In the genomic region with DNA sequence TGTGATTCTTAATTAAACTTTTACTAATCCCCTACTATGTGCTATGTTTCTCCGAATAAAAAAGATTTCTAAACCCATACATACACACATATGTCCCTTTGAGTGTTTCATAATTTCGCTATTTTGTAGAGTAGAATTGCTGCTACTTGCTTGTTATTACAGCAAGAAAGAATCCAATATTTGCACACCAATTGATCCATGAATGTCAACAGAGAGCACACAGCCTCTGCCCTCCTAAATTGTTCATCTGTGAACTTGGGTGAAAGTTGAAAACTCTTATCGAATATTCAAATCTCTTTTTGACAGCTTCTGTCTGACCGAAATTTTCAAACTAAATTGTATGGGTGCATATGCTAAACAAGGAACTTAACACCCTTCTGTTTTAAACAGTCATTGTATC, we compare ENCODE assay signal across 23 cellular contexts.
A peak's percentile ranks its signal among the peaks of the same experiment; 100 is the strongest.
DNase-seq lines count a peak whose midpoint lies in the region; ATAC-seq, FAIRE-seq and TF ChIP-seq lines count a peak whose summit lies in the region.
"Had no signal": no experiment of that assay in that cellular context is flagged by ENCODE, and none has a peak within 500 bp of the region (broad histone marks: within the 10 kb centered on the region; RNA-seq: fewer than 3 reads in every experiment).

No MANE protein-coding gene starts in this region.

- ATAC-seq in HG03439 (IDR thresholded peaks at IDR 0.05; ENCODE audit: unreplicated experiment) (no peak), GM21619 (IDR thresholded peaks at IDR 0.05; ENCODE audit: unreplicated experiment) (no peak)
- ATAC-seq: A549, GM23338, HCT116 had no signal

- DNase-seq in NCI-H748 (lab: John Stamatoyannopoulos, UW; ENCODE audit: unreplicated experiment) (peak; percentile 4), NCI-H748 treated with DMSO at 0.1 percent for 48 hours (lab: John Stamatoyannopoulos, UW) (no peak), caudate nucleus (lab: John Stamatoyannopoulos, UW) (no peak), RCC 7860 (ENCODE audit: low spot score) (no peak)
- DNase-seq: 8988T; ACHN; AML-193; BE2C; CD4-positive, alpha-beta T cell; CD8-positive, alpha-beta memory T cell; DMS 273 treated with DMSO at 0.1 percent for 48 hours; DND-41; H9 had no signal

- 38% methylated on average over 4 of the region's 4 CpGs for WGBS in liver

- no peak for FAIRE-seq in RCC 7860 (lab: Jason Lieb, UNC)
- FAIRE-seq: A549, D721Med, G401.6, GM19239 had no signal

- no peak overlapping the region for H3K9ac ChIP-seq in liver (ENCODE audit: low read depth in 1 of 2, low read length in 2 of 2)
- H3K9ac ChIP-seq: BLaER1 treated with 17β-estradiol and CSF1 and Interleukin-3, amounts not matched to agents 10 nM and 100 nM had no signal

- H3K27ac ChIP-seq in caudate nucleus (ENCODE audit: low read depth, low read length) (peak overlapping the region; percentile 74), liver (ENCODE audit: low read depth in 1 of 2, low read length in 2 of 2) (no peak overlapping the region)
- H3K27ac ChIP-seq: A549; BLaER1 treated with 17β-estradiol and CSF1 and Interleukin-3, amounts not matched to agents 10 nM and 100 nM had no signal

- H3K27me3 ChIP-seq in liver (ENCODE audit: control insufficient read depth in 4 of 4, insufficient read depth in 4 of 4, low read length in 3 of 4), result no peaks in the 10 kb centered on the region
- H3K27me3 ChIP-seq: BE2C; BLaER1 treated with 17β-estradiol and CSF1 and Interleukin-3, amounts not matched to agents 10 nM and 100 nM had no signal

- peaks cover 4 to 25% (median 20%) of the 10 kb centered on the region in 4 donors for H3K4me1 ChIP-seq in liver (ENCODE audit: control insufficient read depth in 4 of 4, insufficient read depth in 4 of 4, low read length in 3 of 4)
- H3K4me1 ChIP-seq: BE2C; BLaER1 treated with 17β-estradiol and CSF1 and Interleukin-3, amounts not matched to agents 10 nM and 100 nM had no signal

- H3K9me3 ChIP-seq in liver (ENCODE audit: control insufficient read depth in 4 of 4, low read length in 3 of 4), result no peaks in the 10 kb centered on the region
- H3K9me3 ChIP-seq: A549, BE2C had no signal

- no peak for TF ChIP-seq CTCF in liver (IDR thresholded peaks at IDR 0.05; ENCODE audit: low read depth, low read length, missing input control)

- no peak overlapping the region for H3K4me3 ChIP-seq in liver (ENCODE audit: low read depth in 1 of 3, low read length in 3 of 3)
- H3K4me3 ChIP-seq: A549; BLaER1 treated with 17β-estradiol and CSF1 and Interleukin-3, amounts not matched to agents 10 nM and 100 nM; GM23338 had no signal

- TF ChIP-seq RAD21 in liver (IDR thresholded peaks at IDR 0.05), result peak; percentile 21 to 25

- no peaks in the 10 kb centered on the region for H3K36me3 ChIP-seq in liver (ENCODE audit: control insufficient read depth in 4 of 4, insufficient read depth in 3 of 4, low read depth in 1 of 4, low read length in 3 of 4)
- H3K36me3 ChIP-seq: BE2C; BLaER1 treated with 17β-estradiol and CSF1 and Interleukin-3, amounts not matched to agents 10 nM and 100 nM had no signal

TF ChIP-seq in liver, 16 proteins besides CTCF, POLR2A, EP300 and RAD21:
- TF ChIP-seq GABPA (IDR thresholded peaks at IDR 0.05 in 1 of 2, conservative IDR thresholded peaks at IDR 0.05 in 1 of 2) (no peak), FOXA2 (IDR thresholded peaks at IDR 0.05) (peak; percentile 91), EGR1 (IDR thresholded peaks at IDR 0.05; ENCODE audit: low read depth in 2 of 2) (no peak), YY1 (IDR thresholded peaks at IDR 0.05) (peak; percentile 31), HNF4G (IDR thresholded peaks at IDR 0.05) (no peak), HNF4A (conservative IDR thresholded peaks at IDR 0.05) (peak; percentile 66 to 71), RXRA (IDR thresholded peaks at IDR 0.05) (peak; percentile 67 to 72), FOXA1 (IDR thresholded peaks at IDR 0.05) (peak; percentile 53), SP1 (IDR thresholded peaks at IDR 0.05) (peak; percentile 71), TAF1 (conservative IDR thresholded peaks at IDR 0.05) (no peak), JUND (IDR thresholded peaks at IDR 0.05) (peak; percentile 16 to 37), NR2F2 (IDR thresholded peaks at IDR 0.05) (no peak)
- TF ChIP-seq, protein P1, sequence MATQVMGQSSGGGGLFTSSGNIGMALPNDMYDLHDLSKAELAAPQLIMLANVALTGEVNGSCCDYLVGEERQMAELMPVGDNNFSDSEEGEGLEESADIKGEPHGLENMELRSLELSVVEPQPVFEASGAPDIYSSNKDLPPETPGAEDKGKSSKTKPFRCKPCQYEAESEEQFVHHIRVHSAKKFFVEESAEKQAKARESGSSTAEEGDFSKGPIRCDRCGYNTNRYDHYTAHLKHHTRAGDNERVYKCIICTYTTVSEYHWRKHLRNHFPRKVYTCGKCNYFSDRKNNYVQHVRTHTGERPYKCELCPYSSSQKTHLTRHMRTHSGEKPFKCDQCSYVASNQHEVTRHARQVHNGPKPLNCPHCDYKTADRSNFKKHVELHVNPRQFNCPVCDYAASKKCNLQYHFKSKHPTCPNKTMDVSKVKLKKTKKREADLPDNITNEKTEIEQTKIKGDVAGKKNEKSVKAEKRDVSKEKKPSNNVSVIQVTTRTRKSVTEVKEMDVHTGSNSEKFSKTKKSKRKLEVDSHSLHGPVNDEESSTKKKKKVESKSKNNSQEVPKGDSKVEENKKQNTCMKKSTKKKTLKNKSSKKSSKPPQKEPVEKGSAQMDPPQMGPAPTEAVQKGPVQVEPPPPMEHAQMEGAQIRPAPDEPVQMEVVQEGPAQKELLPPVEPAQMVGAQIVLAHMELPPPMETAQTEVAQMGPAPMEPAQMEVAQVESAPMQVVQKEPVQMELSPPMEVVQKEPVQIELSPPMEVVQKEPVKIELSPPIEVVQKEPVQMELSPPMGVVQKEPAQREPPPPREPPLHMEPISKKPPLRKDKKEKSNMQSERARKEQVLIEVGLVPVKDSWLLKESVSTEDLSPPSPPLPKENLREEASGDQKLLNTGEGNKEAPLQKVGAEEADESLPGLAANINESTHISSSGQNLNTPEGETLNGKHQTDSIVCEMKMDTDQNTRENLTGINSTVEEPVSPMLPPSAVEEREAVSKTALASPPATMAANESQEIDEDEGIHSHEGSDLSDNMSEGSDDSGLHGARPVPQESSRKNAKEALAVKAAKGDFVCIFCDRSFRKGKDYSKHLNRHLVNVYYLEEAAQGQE (IDR thresholded peaks at IDR 0.05), result peak; percentile 35
- TF ChIP-seq, protein P2, sequence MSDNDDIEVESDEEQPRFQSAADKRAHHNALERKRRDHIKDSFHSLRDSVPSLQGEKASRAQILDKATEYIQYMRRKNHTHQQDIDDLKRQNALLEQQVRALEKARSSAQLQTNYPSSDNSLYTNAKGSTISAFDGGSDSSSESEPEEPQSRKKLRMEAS (IDR thresholded peaks at IDR 0.05), result no peak
- TF ChIP-seq, protein P3, sequence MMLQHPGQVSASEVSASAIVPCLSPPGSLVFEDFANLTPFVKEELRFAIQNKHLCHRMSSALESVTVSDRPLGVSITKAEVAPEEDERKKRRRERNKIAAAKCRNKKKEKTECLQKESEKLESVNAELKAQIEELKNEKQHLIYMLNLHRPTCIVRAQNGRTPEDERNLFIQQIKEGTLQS (IDR thresholded peaks at IDR 0.05), result no peak
- TF ChIP-seq, protein P4, sequence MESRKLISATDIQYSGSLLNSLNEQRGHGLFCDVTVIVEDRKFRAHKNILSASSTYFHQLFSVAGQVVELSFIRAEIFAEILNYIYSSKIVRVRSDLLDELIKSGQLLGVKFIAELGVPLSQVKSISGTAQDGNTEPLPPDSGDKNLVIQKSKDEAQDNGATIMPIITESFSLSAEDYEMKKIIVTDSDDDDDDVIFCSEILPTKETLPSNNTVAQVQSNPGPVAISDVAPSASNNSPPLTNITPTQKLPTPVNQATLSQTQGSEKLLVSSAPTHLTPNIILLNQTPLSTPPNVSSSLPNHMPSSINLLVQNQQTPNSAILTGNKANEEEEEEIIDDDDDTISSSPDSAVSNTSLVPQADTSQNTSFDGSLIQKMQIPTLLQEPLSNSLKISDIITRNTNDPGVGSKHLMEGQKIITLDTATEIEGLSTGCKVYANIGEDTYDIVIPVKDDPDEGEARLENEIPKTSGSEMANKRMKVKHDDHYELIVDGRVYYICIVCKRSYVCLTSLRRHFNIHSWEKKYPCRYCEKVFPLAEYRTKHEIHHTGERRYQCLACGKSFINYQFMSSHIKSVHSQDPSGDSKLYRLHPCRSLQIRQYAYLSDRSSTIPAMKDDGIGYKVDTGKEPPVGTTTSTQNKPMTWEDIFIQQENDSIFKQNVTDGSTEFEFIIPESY (IDR thresholded peaks at IDR 0.05), result peak; percentile 51
